ENCODE assay signal across 22 cellular contexts in genomic region chr12:120939523-120939922, GRCh38. TPM values are rescaled to one million over a fixed set of nuclear protein-coding genes. Genes with fewer than 3 reads are reported as not detected.
DNase-seq lines count a peak whose midpoint lies in the region; ATAC-seq, FAIRE-seq and TF ChIP-seq lines count a peak whose summit lies in the region.
"Had no signal": no experiment of that assay in that cellular context is flagged by ENCODE, and none has a peak within 500 bp of the region (broad histone marks: within the 10 kb centered on the region; RNA-seq: fewer than 3 reads in every experiment).

No MANE protein-coding gene starts in this region.

- H3K9me1 ChIP-seq in K562 (ENCODE audit: control insufficient read depth, insufficient read depth, low read length) = no peaks in the 10 kb centered on the region

- TF ChIP-seq RAD21 in K562 (CRISPR knock-in tag; conservative IDR thresholded peaks at IDR 0.05 in 1 of 2, IDR thresholded peaks at IDR 0.05 in 1 of 2) = no peak

- H3K23ac ChIP-seq in mesenchymal stem cell (ENCODE audit: low read length in 2 of 2) = no peak overlapping the region

- no peaks in the 10 kb centered on the region for H3K79me1 ChIP-seq in mesenchymal stem cell (replicated peaks; ENCODE audit: low read length, poor library complexity, severe bottlenecking)

- H4K91ac ChIP-seq in mesenchymal stem cell (ENCODE audit: low read length) = no peak overlapping the region

- no peak overlapping the region for H3K4ac ChIP-seq in mesenchymal stem cell (ENCODE audit: low read depth in 1 of 2, low read length in 2 of 2)

- H3K36me3 ChIP-seq in right atrium auricular region = no peaks in the 10 kb centered on the region
- H3K36me3 ChIP-seq in K562 (ENCODE audit: control insufficient read depth, insufficient read depth, low read length) = no peaks in the 10 kb centered on the region
- H3K36me3 ChIP-seq in mesenchymal stem cell (ENCODE audit: control insufficient read depth in 1 of 2, insufficient read depth in 2 of 2, low read depth in 1 of 2, low read length in 2 of 2) = no peaks in the 10 kb centered on the region
- no peaks in the 10 kb centered on the region for H3K36me3 ChIP-seq in aorta (ENCODE audit: control insufficient read depth in 1 of 2, insufficient read depth in 2 of 2, low read length in 1 of 2)
- H3K36me3 ChIP-seq: HAP-1, neural progenitor cell, stomach had no signal

- H2BK5ac ChIP-seq in mesenchymal stem cell (ENCODE audit: low read depth, low read length, poor library complexity, severe bottlenecking) = no peak overlapping the region

- no peak overlapping the region for H2AFZ ChIP-seq in K562 (ENCODE audit: low read depth, low read length)
- no peak overlapping the region for H2AFZ ChIP-seq in mesenchymal stem cell (ENCODE audit: low read depth, low read length)
- H2AFZ ChIP-seq: neural progenitor cell had no signal

- CTCF ChIA-PET in K562 (lab: Yijun Ruan, JAX; ENCODE audit: low intra/inter-chr PET ratio) = no interaction called here

- no peaks in the 10 kb centered on the region for H3K9me3 ChIP-seq in right atrium auricular region
- H3K9me3 ChIP-seq in K562 (replicated peaks; ENCODE audit: control insufficient read depth, insufficient read depth, low read depth, low read length) = no peaks in the 10 kb centered on the region
- no peaks in the 10 kb centered on the region for H3K9me3 ChIP-seq in mesenchymal stem cell (ENCODE audit: control insufficient read depth, low read length)
- no peaks in the 10 kb centered on the region for H3K9me3 ChIP-seq in aorta (ENCODE audit: control insufficient read depth, low read length)
- H3K9me3 ChIP-seq: HAP-1, stomach had no signal

- H3K79me2 ChIP-seq in K562 (ENCODE audit: control insufficient read depth, insufficient read depth, low read length) = no peaks in the 10 kb centered on the region

- H3K27ac ChIP-seq in right atrium auricular region (no peak overlapping the region), K562 (ENCODE audit: extremely low read depth, low read depth, low read length) (no peak overlapping the region), mesenchymal stem cell (ENCODE audit: low read length, poor library complexity, severe bottlenecking) (no peak overlapping the region), aorta (ENCODE audit: low read depth in 1 of 2, low read length in 2 of 2) (no peak overlapping the region)
- H3K27ac ChIP-seq: neural progenitor cell, stomach had no signal

- peak overlapping the region; percentile 36 for H2BK15ac ChIP-seq in mesenchymal stem cell (ENCODE audit: low read depth, poor library complexity, severe bottlenecking)

- H3K18ac ChIP-seq in mesenchymal stem cell (ENCODE audit: low read depth in 1 of 2, low read length in 2 of 2) = no peak overlapping the region

- no peak for TF ChIP-seq EP300 in K562 (IDR thresholded peaks at IDR 0.05; ENCODE audit: low read length)

- no peak overlapping the region for H2AK5ac ChIP-seq in mesenchymal stem cell (ENCODE audit: low read length, severe bottlenecking)

- in situ Hi-C loops in K562 (cut with MboI) = no loop called here

- no peak for FAIRE-seq in K562 (lab: Jason Lieb, UNC)
- no peak for FAIRE-seq in GM19239 (lab: Jason Lieb, UNC)
- FAIRE-seq: bronchial epithelial cell, RCC 7860 had no signal

- H3K9ac ChIP-seq in K562 (ENCODE audit: insufficient read depth in 1 of 2, low read depth in 2 of 2, low read length in 2 of 2) = no peak overlapping the region
- H3K9ac ChIP-seq in mesenchymal stem cell (ENCODE audit: low read length) = no peak overlapping the region
- H3K9ac ChIP-seq: neural progenitor cell had no signal

- H3K4me3 ChIP-seq in right atrium auricular region = no peak overlapping the region
- no peak overlapping the region for H3K4me3 ChIP-seq in K562
- H3K4me3 ChIP-seq in mesenchymal stem cell (ENCODE audit: insufficient read depth in 1 of 2, low read depth in 1 of 2, low read length in 2 of 2) = no peak overlapping the region
- no peak overlapping the region for H3K4me3 ChIP-seq in aorta (ENCODE audit: low read length in 2 of 2)
- H3K4me3 ChIP-seq: HAP-1, neural progenitor cell, stomach had no signal

- 2% methylated on average over 3 of the region's 3 CpGs for WGBS in K562 (ENCODE audit: insufficient coverage, low coverage, missing lambda C conversion rate)
- 73% methylated on average over 3 of the region's 3 CpGs for WGBS in mesenchymal stem cell
- 12 to 21% methylated on average over 3 of the region's 3 CpGs for WGBS in aorta, 2 donors

- H2BK120ac ChIP-seq in mesenchymal stem cell (ENCODE audit: low read depth, low read length) = no peak overlapping the region

- DNase-seq in Right ventricle myocardium inferior (ENCODE audit: missing footprints) = no peak
- DNase-seq in right atrium auricular region (ENCODE audit: low spot score) = no peak
- DNase-seq in K562 (ENCODE audit: extremely low read depth in 1 of 4, low spot score in 3 of 4) = no peak
- DNase-seq in mesenchymal stem cell = no peak
- peak; percentile 40 to 81 for DNase-seq in aorta
- no peak for DNase-seq in GM19239 (ENCODE audit: insufficient read length, low spot score)
- DNase-seq: 8988T; activated CD4-positive, alpha-beta T cell treated with anti-CD3 and anti-CD28 coated beads, Interleukin-2, amount 10 ng/mL, durations not matched to agents 7 days and 5 days; CD8-positive, alpha-beta T cell; EL; KG1; NCI-H146; NCI-H510A; stomach; T-helper 17 cell had no signal

- H3K27me3 ChIP-seq in right atrium auricular region (no peaks in the 10 kb centered on the region), K562 (ENCODE audit: control insufficient read depth in 2 of 2, insufficient read depth in 2 of 2, low read length in 2 of 2) (peaks cover 5 to 7% of the 10 kb centered on the region in 2 experiments; a peak in 1 of 5 replicates), mesenchymal stem cell (ENCODE audit: control insufficient read depth in 1 of 2, insufficient read depth in 1 of 2, low read length in 2 of 2) (peaks cover 14 to 48% of the 10 kb centered on the region in 2 experiments), aorta (ENCODE audit: control insufficient read depth in 1 of 2, insufficient read depth in 2 of 2, low read length in 1 of 2) (no peaks in the 10 kb centered on the region)
- H3K27me3 ChIP-seq: neural progenitor cell had no signal

- intact Hi-C loops in Right ventricle myocardium inferior (cut with DNase I) = no loop called here
- intact Hi-C loops in K562 (cut with micrococcal nuclease) = no loop called here
- intact Hi-C loops in aorta (cut with DNase I) = no loop called here

- no peak overlapping the region for H3K14ac ChIP-seq in mesenchymal stem cell (ENCODE audit: low read length in 2 of 2)

- H2BK12ac ChIP-seq in mesenchymal stem cell (ENCODE audit: low read length in 2 of 2) = no peak overlapping the region

- no peak for TF ChIP-seq POLR2A in K562 (conservative IDR thresholded peaks at IDR 0.05)

- POLR2A ChIA-PET in K562 (lab: Yijun Ruan, JAX) = interaction anchor here (0.6 to 2.2 kb wide), 5 partner anchors 20 to 492 kb away, joined by 3 to 5 read pairs (median 4); no protein-coding TSS in a partner anchor

- BruUV-seq in K562 (replicated peaks; lab: Mats Ljungman, UMichigan) = no TSS peak

- H4K20me1 ChIP-seq in K562 (replicated peaks; ENCODE audit: control insufficient read depth, insufficient read depth, low read length) = no peaks in the 10 kb centered on the region

- H4K8ac ChIP-seq in mesenchymal stem cell (ENCODE audit: low read length) = no peak overlapping the region

- no peak for TF ChIP-seq CTCF in right atrium auricular region (IDR thresholded peaks at IDR 0.05)
- no peak for TF ChIP-seq CTCF in K562 (IDR thresholded peaks at IDR 0.05 in 2 of 3, conservative IDR thresholded peaks at IDR 0.05 in 1 of 3; ENCODE audit: insufficient read depth in 2 of 3, low read depth in 1 of 3, low read length in 3 of 3)

- peak; percentile 71 for ATAC-seq in Right ventricle myocardium inferior
- ATAC-seq in K562 = no peak; the same call in 2 of the 3 replicates
- ATAC-seq in aorta (ENCODE audit: low FRiP score) = no peak
- ATAC-seq in HG02678 (IDR thresholded peaks at IDR 0.05; ENCODE audit: unreplicated experiment) = no peak
- ATAC-seq in HG02981 (IDR thresholded peaks at IDR 0.05; ENCODE audit: unreplicated experiment) = no peak
- ATAC-seq: activated naive CD4-positive, alpha-beta T cell treated with anti-CD3 and anti-CD28 coated beads, Interleukin-2, amount 50 U/mL, for 72 hours; CD8-positive, alpha-beta T cell; T-helper 17 cell had no signal

- H3K4me2 ChIP-seq in K562 (ENCODE audit: insufficient read depth, low read length) (no peak overlapping the region), mesenchymal stem cell (ENCODE audit: low read length, poor library complexity, severe bottlenecking) (no peak overlapping the region)
- H3K4me2 ChIP-seq: neural progenitor cell had no signal

- H3K4me1 ChIP-seq in right atrium auricular region (no peaks in the 10 kb centered on the region), K562 (replicated peaks in 1 of 2; ENCODE audit: control insufficient read depth in 2 of 2, insufficient read depth in 2 of 2, low read length in 2 of 2) (peaks cover 0 to 6% of the 10 kb centered on the region in 2 experiments; a peak in 2 of 5 replicates), mesenchymal stem cell (ENCODE audit: control insufficient read depth, insufficient read depth, low read depth, low read length) (peaks cover 3% of the 10 kb centered on the region), aorta (ENCODE audit: control insufficient read depth in 1 of 2, insufficient read depth in 2 of 2, low read length in 2 of 2) (no peaks in the 10 kb centered on the region)
- H3K4me1 ChIP-seq: HAP-1, neural progenitor cell had no signal

RNA-seq across cellular contexts. Expression of gene SPPL3, which starts 35.4 kb away (rescaled TPM):
- total RNA-seq in Right ventricle myocardium inferior = 30.4 TPM
- 10 to 100 TPM; 13.8 to 16.5 TPM for total RNA-seq in right atrium auricular region
- 25.1 and 48.4 TPM in 2 replicates for total RNA-seq in K562 (2011; cell fraction: chromatin; rRNA removed; ENCODE audit: low replicate concordance)
- total RNA-seq in K562 (2011; cell fraction: nucleolus; rRNA removed) = 15.8 and 16.1 TPM in 2 replicates
- total RNA-seq in K562 (2011; cell fraction: nucleoplasm; rRNA removed) = 39.8 and 62.4 TPM in 2 replicates
- 2.9 and 4.2 TPM in 2 replicates for total RNA-seq in K562 (2014; rRNA removed)
- 7.1 and 8.3 TPM in 2 replicates for total RNA-seq in K562 (2014; rRNA removed; fragmentation: Illumina TruSeq; extraction: Trizol)
- 6.9 and 7.4 TPM in 2 replicates for total RNA-seq in K562 (2015; rRNA removed; fragmentation: Illumina TruSeq; extraction: Trizol)
- 21.6 and 23.8 TPM in 2 replicates for total RNA-seq in K562 (2021)
- polyA plus RNA-seq in K562 (2011; rRNA removed) = 6.4 and 7.4 TPM in 2 replicates
- 10.3 and 12.7 TPM in 2 replicates for polyA plus RNA-seq in K562 (2011; cell fraction: cytosol; rRNA removed)
- 7.9 and 10.3 TPM in 2 replicates for polyA plus RNA-seq in K562 (2011; cell fraction: nucleus; rRNA removed)
- 9.3 and 23.9 TPM in 2 replicates for polyA plus RNA-seq in K562 (2012)
- 28.6 and 32.1 TPM in 2 replicates for polyA plus RNA-seq in K562 (2014; fragmentation: Illumina TruSeq; extraction: Trizol)
- 1 to 10 TPM; 3.8 to 5.3 TPM for polyA plus RNA-seq in K562 (2014; fragmentation: Nextera tagmentation; extraction: Ambion mirVana)
- 6.2 and 6.6 TPM in 2 replicates for polyA plus RNA-seq in K562 (2014; rRNA removed)
- 13.7 and 19.4 TPM in 2 replicates for polyA minus RNA-seq in K562 (2011; rRNA and poly(A)+ RNA removed)
- 14.9 and 19.3 TPM in 2 replicates for polyA minus RNA-seq in K562 (2011; cell fraction: cytosol; rRNA and poly(A)+ RNA removed)
- polyA minus RNA-seq in K562 (2011; cell fraction: nucleus; rRNA and poly(A)+ RNA removed) = 6.1 and 6.2 TPM in 2 replicates
- 64.9 TPM for polyA plus RNA-seq in mesenchymal stem cell (2013, experiment 1 of 2)
- 67.8 TPM for polyA plus RNA-seq in mesenchymal stem cell (2013, experiment 2 of 2)
- 10 to 100 TPM; 33.1 to 48.9 TPM for total RNA-seq in aorta
- polyA plus RNA-seq in aorta = 10 to 100 TPM in 1 of 2 donors, 1 to 10 TPM in 1; 5.4 to 21.7 TPM

RNA-seq across cellular contexts. Expression of gene HNF1A, which starts 38.8 kb away (rescaled TPM):
- not detected for total RNA-seq in Right ventricle myocardium inferior
- total RNA-seq in right atrium auricular region = not detected
- not detected in 2 replicates for total RNA-seq in K562 (2011; cell fraction: chromatin; rRNA removed; ENCODE audit: low replicate concordance)
- 0.17 TPM in 1 of 2 replicates, not detected in the other for total RNA-seq in K562 (2011; cell fraction: nucleolus; rRNA removed)
- total RNA-seq in K562 (2011; cell fraction: nucleoplasm; rRNA removed) = not detected in 2 replicates
- total RNA-seq in K562 (2014; rRNA removed) = not detected in 2 replicates
- not detected in 2 replicates for total RNA-seq in K562 (2014; rRNA removed; fragmentation: Illumina TruSeq; extraction: Trizol)
- not detected in 2 replicates for total RNA-seq in K562 (2015; rRNA removed; fragmentation: Illumina TruSeq; extraction: Trizol)
- total RNA-seq in K562 (2021) = not detected in 2 replicates
- not detected in 2 replicates for polyA plus RNA-seq in K562 (2011; rRNA removed)
- polyA plus RNA-seq in K562 (2011; cell fraction: cytosol; rRNA removed) = 0.03 TPM in 1 of 2 replicates, not detected in the other
- not detected in 2 replicates for polyA plus RNA-seq in K562 (2011; cell fraction: nucleus; rRNA removed)
- 0.03 TPM in 1 of 2 replicates, not detected in the other for polyA plus RNA-seq in K562 (2012)
- polyA plus RNA-seq in K562 (2014; fragmentation: Illumina TruSeq; extraction: Trizol) = not detected in 2 replicates
- polyA plus RNA-seq in K562 (2014; fragmentation: Nextera tagmentation; extraction: Ambion mirVana) = not detected
- not detected in 2 replicates for polyA plus RNA-seq in K562 (2014; rRNA removed)
- polyA minus RNA-seq in K562 (2011; rRNA and poly(A)+ RNA removed) = not detected in 2 replicates
- not detected in 2 replicates for polyA minus RNA-seq in K562 (2011; cell fraction: cytosol; rRNA and poly(A)+ RNA removed)
- polyA minus RNA-seq in K562 (2011; cell fraction: nucleus; rRNA and poly(A)+ RNA removed) = not detected in 2 replicates
- polyA plus RNA-seq in mesenchymal stem cell (2013, experiment 1 of 2) = not detected
- polyA plus RNA-seq in mesenchymal stem cell (2013, experiment 2 of 2) = not detected
- not detected for total RNA-seq in aorta
- polyA plus RNA-seq in aorta = 1 to 10 TPM in 1 of 2 donors, under 1 TPM in 1; 0.18 to 5.4 TPM
- total RNA-seq: activated CD4-positive, alpha-beta T cell treated with anti-CD3 and anti-CD28 coated beads, Interleukin-2, amount 10 ng/mL, durations not matched to agents 7 days and 5 days; activated naive CD4-positive, alpha-beta T cell treated with anti-CD3 and anti-CD28 coated beads, Interleukin-2, amount 50 U/mL, for 72 hours; bronchial epithelial cell; CD8-positive, alpha-beta T cell; T-helper 17 cell had no signal

Comparison
In these comparisons a context has a peak if more than half of its experiments do, and no peak if none do; other contexts are left out.
1. DNase-seq: peak in aorta (2 of 2); none in Right ventricle myocardium inferior (single experiment), right atrium auricular region (single experiment), K562 (0 of 4), mesenchymal stem cell (single experiment) and GM19239 (single experiment).